ENCODE assay signal across 8 cellular contexts in the genomic region with DNA sequence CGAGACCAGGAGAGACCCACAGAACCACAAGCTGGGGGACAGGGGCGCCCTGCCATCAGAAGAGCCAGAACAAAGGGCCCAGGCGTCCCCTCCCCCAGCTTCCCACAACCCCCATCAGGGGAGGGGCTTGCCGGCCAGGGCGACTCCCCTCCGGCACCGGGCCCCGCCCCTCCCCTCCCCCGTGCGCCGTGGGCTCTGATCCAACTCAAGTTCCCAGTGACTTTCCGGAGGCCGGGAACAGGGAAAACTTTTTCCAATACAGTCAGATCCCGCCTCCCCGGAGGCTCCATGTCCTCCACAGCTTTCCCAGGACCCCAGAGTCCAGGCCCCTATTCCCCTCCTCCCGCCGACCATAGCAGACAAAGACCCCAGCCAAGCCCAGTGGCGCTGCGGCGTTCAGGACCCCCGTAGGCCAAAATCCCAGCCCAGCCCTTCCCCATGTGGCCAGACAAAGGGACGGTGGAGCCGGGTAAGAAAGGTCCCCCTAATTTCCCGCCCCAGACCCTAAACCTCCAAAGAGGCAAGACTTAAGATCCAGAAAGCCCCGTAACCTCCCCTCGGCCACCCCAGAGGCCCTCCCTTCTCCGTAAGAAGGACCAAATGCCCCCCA. TPM values are rescaled to one million over a fixed set of nuclear protein-coding genes. Genes with fewer than 3 reads are reported as not detected.
DNase-seq lines count a peak whose midpoint lies in the region; ATAC-seq and TF ChIP-seq lines count a peak whose summit lies in the region.

No MANE protein-coding gene starts in this region.

- H3K4me3 Mint-ChIP-seq in Calu3 (ENCODE audit: low read depth, unreplicated experiment), result no peak overlapping the region

- no peaks in the 10 kb centered on the region for H3K27me3 ChIP-seq in thoracic aorta (replicated peaks; ENCODE audit: insufficient read depth)

- ATAC-seq in thoracic aorta (ENCODE audit: insufficient number of reproducible peaks, low FRiP score, low read depth) (peak; percentile 15), GM18858 (IDR thresholded peaks at IDR 0.05; ENCODE audit: unreplicated experiment) (no peak), HG03520 (IDR thresholded peaks at IDR 0.05; ENCODE audit: unreplicated experiment) (no peak)

- H3K9me3 Mint-ChIP-seq in Calu3 (ENCODE audit: low read depth, unreplicated experiment), result no peaks in the 10 kb centered on the region

- H3K4me3 ChIP-seq in lower leg skin (ENCODE audit: low read depth, poor library complexity, severe bottlenecking) (peak overlapping the region; percentile 40), thoracic aorta (peak overlapping the region; percentile 86)

- peak; percentile 32 for DNase-seq in Calu3
- DNase-seq in NAMALWA (ENCODE audit: low spot score), result peak; percentile 19
- DNase-seq in dermis microvascular lymphatic vessel endothelial cell (ENCODE audit: low read depth in 2 of 2), result peak; percentile 88 to 91
- DNase-seq in lower leg skin (ENCODE audit: low spot score in 2 of 2), result peak; percentile 55 to 95
- no peak for DNase-seq in thoracic aorta (ENCODE audit: low spot score)
- no peak for DNase-seq in stimulated activated naive CD4-positive, alpha-beta T cell treated with Interleukin-2 at 50 U/mL for 16 hours (lab: John Stamatoyannopoulos, UW)

- H3K27me3 Mint-ChIP-seq in Calu3 (ENCODE audit: unreplicated experiment), result peaks cover 10% of the 10 kb centered on the region

- CTCF ChIA-PET in Calu3 (lab: Charles Lee), result interaction anchor here (1.4 kb wide), 1 partner anchor 14 kb away, joined by 3 read pairs; no protein-coding TSS in a partner anchor

- H3K4me1 Mint-ChIP-seq in Calu3 (ENCODE audit: low read depth, unreplicated experiment), result peaks cover 13% of the 10 kb centered on the region

- peak overlapping the region; percentile 88 to 89 for H3K27ac ChIP-seq in thoracic aorta

- TF ChIP-seq CTCF in Calu3 (IDR thresholded peaks at IDR 0.05; ENCODE audit: unreplicated experiment), result no peak
- no peak for TF ChIP-seq CTCF in lower leg skin (IDR thresholded peaks at IDR 0.05)
- no peak for TF ChIP-seq CTCF in thoracic aorta (IDR thresholded peaks at IDR 0.05)

- intact Hi-C loops in Calu3 (cut with micrococcal nuclease; ENCODE audit: unreplicated experiment), result no loop called here
- intact Hi-C loops in lower leg skin (cut with DNase I; ENCODE audit: low total_unique reads), result no loop called here

- BruUV-seq in Calu3 (replicated peaks; lab: Mats Ljungman, UMichigan), result no TSS peak

- no peaks in the 10 kb centered on the region for H3K36me3 Mint-ChIP-seq in Calu3 (ENCODE audit: insufficient read depth, unreplicated experiment)

- H3K27ac Mint-ChIP-seq in Calu3 (ENCODE audit: unreplicated experiment), result peak overlapping the region; percentile 35

- H3K9me3 ChIP-seq in thoracic aorta, result no peaks in the 10 kb centered on the region

- peaks cover 11% of the 10 kb centered on the region for H3K36me3 ChIP-seq in thoracic aorta

- 5 to 6% methylated on average over 25 to 26 of the region's 27 CpGs for WGBS in lower leg skin, 2 donors

- H3K4me1 ChIP-seq in thoracic aorta (ENCODE audit: control insufficient read depth in 1 of 2, low read depth in 2 of 2), result peaks cover 4 to 6% of the 10 kb centered on the region in 2 donors

- no peak for TF ChIP-seq POLR2A in lower leg skin (IDR thresholded peaks at IDR 0.05)

RNA-seq across cellular contexts. Expression of gene TEAD2, which starts 0.7 kb away (rescaled TPM):
- 2.4 TPM in 2 replicates for total RNA-seq in Calu3 (2022)
- total RNA-seq in dermis microvascular lymphatic vessel endothelial cell, result 57.4 and 72.2 TPM in 2 replicates
- total RNA-seq in lower leg skin, result 10 to 100 TPM in 2 of 4 donors, 1 to 10 TPM in 2; 1.3 to 17.6 (median 9.8) TPM
- total RNA-seq in thoracic aorta, result 10 to 100 TPM; 26.4 to 41.3 TPM

RNA-seq across cellular contexts. Expression of gene DKKL1, which starts 2.1 kb away (rescaled TPM):
- total RNA-seq in Calu3 (2022) (not detected in 2 replicates), dermis microvascular lymphatic vessel endothelial cell (0.13 and 0.51 TPM in 2 replicates), lower leg skin (1 to 10 TPM in 1 of 4 donors, not detected in 3; 3.0 TPM), thoracic aorta (under 1 TPM in 1 of 2 donors, not detected in 1; 0.95 TPM)

RNA-seq across cellular contexts. Expression of gene CD37, which starts 26.3 kb away (rescaled TPM):
- total RNA-seq in Calu3 (2022), result not detected in 2 replicates
- total RNA-seq in dermis microvascular lymphatic vessel endothelial cell, result not detected in 2 replicates
- 1 to 10 TPM; 2.6 to 8.5 (median 5.9) TPM for total RNA-seq in lower leg skin
- 10 to 100 TPM; 29.8 to 33.0 TPM for total RNA-seq in thoracic aorta

RNA-seq across cellular contexts. Expression of gene KASH5, which starts 26.5 kb away (rescaled TPM):
- total RNA-seq in Calu3 (2022) (not detected in 2 replicates), dermis microvascular lymphatic vessel endothelial cell (not detected in 2 replicates), lower leg skin (not detected), thoracic aorta (not detected)

RNA-seq across cellular contexts. Expression of gene SLC6A16, which starts 36.6 kb away (rescaled TPM):
- total RNA-seq in Calu3 (2022) (not detected in 2 replicates), dermis microvascular lymphatic vessel endothelial cell (0.26 and 0.51 TPM in 2 replicates), lower leg skin (1 to 10 TPM in 1 of 4 donors, under 1 TPM in 2, not detected in 1; 0.55 to 1.2 (median 0.95) TPM), thoracic aorta (1 to 10 TPM; 2.4 to 2.8 TPM)

Comparison
In these comparisons a context has a peak if more than half of its experiments do, and no peak if none do; other contexts are left out.
1. DNase-seq: peak in Calu3 (single experiment), NAMALWA (single experiment), dermis microvascular lymphatic vessel endothelial cell (2 of 2) and lower leg skin (2 of 2); none in thoracic aorta (single experiment) and stimulated activated naive CD4-positive, alpha-beta T cell treated with Interleukin-2 at 50 U/mL for 16 hours (single experiment).